ENCODE assay signal across 29 cellular contexts in the genomic region with DNA sequence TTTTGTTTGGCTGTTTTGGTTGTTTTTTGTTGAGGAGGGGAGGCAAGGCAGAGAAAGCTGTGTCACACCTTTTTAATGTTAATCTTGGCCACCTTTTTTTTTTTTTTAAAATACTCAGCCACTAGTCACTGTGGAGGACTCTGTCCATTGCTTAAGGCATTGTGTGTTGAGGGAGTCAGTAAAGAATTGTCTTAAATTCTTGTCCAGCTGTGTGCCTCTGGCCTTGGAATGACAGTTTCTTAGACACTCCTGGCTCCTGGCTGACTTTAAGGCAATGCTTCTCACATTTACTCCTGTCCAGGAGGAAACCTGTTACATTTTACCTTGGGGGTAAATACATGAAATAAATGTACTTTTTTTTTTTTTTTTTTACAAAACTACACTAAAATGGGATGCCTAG. TPM values are rescaled to one million over a fixed set of nuclear protein-coding genes. Genes with fewer than 3 reads are reported as not detected.
"Had no signal": no experiment of that assay in that cellular context is flagged by ENCODE, and none has a peak within 500 bp of the region (broad histone marks: within the 10 kb centered on the region; RNA-seq: fewer than 3 reads in every experiment).

No MANE protein-coding gene starts in this region.

- H2AFZ ChIP-seq: hepatocyte, parathyroid adenoma had no signal

- H3K27ac Mint-ChIP-seq: memory B cell; naive B cell; natural killer cell treated with Interleukin-12 subunit alpha and Interleukin-12 subunit beta and Interleukin-15 and Interleukin-18, amount 100 ng/mL, for 72 hours; progenitor cell of endocrine pancreas; stimulated activated memory B cell treated with anti-CD40 and anti-IgM and Interleukin-4, amounts not matched to agents 10 μg/mL and 1 μg/mL and 100 μg/mL, for 72 hours; stimulated activated naive CD8-positive, alpha-beta T cell treated with anti-CD3 and anti-CD28 coated beads, Interleukin-15, Interleukin-2, amounts not matched to agents 100 ng/mL and 50 ng/mL, for 24 hours had no signal

- DNase-seq: dermis blood vessel endothelial cell; effector memory CD4-positive, alpha-beta T cell; heart left ventricle; kidney; mucosa of descending colon; naive B cell; right lobe of liver; stimulated activated CD4-positive, alpha-beta T cell treated with anti-CD3 and anti-CD28 coated beads, Interleukin-2, amount 100 ng/mL, for 24 hours; stimulated activated CD4-positive, alpha-beta T cell treated with anti-CD3 and anti-CD28 coated beads, Interleukin-4, amount 100 ng/mL, for 4 hours had no signal

- H3K9me3 ChIP-seq: esophagus muscularis mucosa, gastroesophageal sphincter, mucosa of descending colon, right lobe of liver, thoracic aorta, tibial nerve, vagina had no signal

- H3K4me3 ChIP-seq: coronary artery, esophagus muscularis mucosa, gastroesophageal sphincter, heart left ventricle, hepatocyte, lung, mucosa of descending colon, right lobe of liver, thoracic aorta, tibial nerve, vagina had no signal

- H3K27me3 Mint-ChIP-seq: memory B cell; naive B cell; progenitor cell of endocrine pancreas; stimulated activated memory B cell treated with anti-CD40 and anti-IgM and Interleukin-4, amounts not matched to agents 10 μg/mL and 1 μg/mL and 100 μg/mL, for 72 hours; stimulated activated naive CD8-positive, alpha-beta T cell treated with anti-CD3 and anti-CD28 coated beads, Interleukin-15, Interleukin-2, amounts not matched to agents 100 ng/mL and 50 ng/mL, for 24 hours had no signal

- H3K27ac ChIP-seq: coronary artery, esophagus muscularis mucosa, foreskin keratinocyte, gastroesophageal sphincter, heart left ventricle, hepatocyte, parathyroid adenoma, right lobe of liver, thoracic aorta, tibial nerve, vagina had no signal

- ATAC-seq: gastroesophageal sphincter; heart left ventricle; left lobe of liver; mucosa of descending colon; natural killer cell treated with Interleukin-12 subunit alpha and Interleukin-12 subunit beta and Interleukin-15 and Interleukin-18, amount 100 ng/mL, for 72 hours; right lobe of liver; stimulated activated memory B cell treated with anti-CD40 and anti-IgM and Interleukin-4, amounts not matched to agents 10 μg/mL and 1 μg/mL and 100 μg/mL, for 72 hours had no signal

- H3K4me1 ChIP-seq: foreskin keratinocyte, gastroesophageal sphincter, parathyroid adenoma, right lobe of liver, vagina had no signal

- H3K4me2 ChIP-seq: hepatocyte had no signal

- H3K4me1 Mint-ChIP-seq: memory B cell; neural crest cell; stimulated activated memory B cell treated with anti-CD40 and anti-IgM and Interleukin-4, amounts not matched to agents 10 μg/mL and 1 μg/mL and 100 μg/mL, for 72 hours had no signal

- H3K79me2 ChIP-seq: hepatocyte, parathyroid adenoma had no signal

- H3K4me3 Mint-ChIP-seq: memory B cell; naive B cell; natural killer cell treated with Interleukin-12 subunit alpha and Interleukin-12 subunit beta and Interleukin-15 and Interleukin-18, amount 100 ng/mL, for 72 hours; neural crest cell; stimulated activated memory B cell treated with anti-CD40 and anti-IgM and Interleukin-4, amounts not matched to agents 10 μg/mL and 1 μg/mL and 100 μg/mL, for 72 hours; stimulated activated naive CD8-positive, alpha-beta T cell treated with anti-CD3 and anti-CD28 coated beads, Interleukin-15, Interleukin-2, amounts not matched to agents 100 ng/mL and 50 ng/mL, for 24 hours had no signal

- H3K36me3 Mint-ChIP-seq: memory B cell; naive B cell; natural killer cell treated with Interleukin-12 subunit alpha and Interleukin-12 subunit beta and Interleukin-15 and Interleukin-18, amount 100 ng/mL, for 72 hours had no signal

- H3K9me3 Mint-ChIP-seq: memory B cell; natural killer cell treated with Interleukin-12 subunit alpha and Interleukin-12 subunit beta and Interleukin-15 and Interleukin-18, amount 100 ng/mL, for 72 hours; stimulated activated memory B cell treated with anti-CD40 and anti-IgM and Interleukin-4, amounts not matched to agents 10 μg/mL and 1 μg/mL and 100 μg/mL, for 72 hours; stimulated activated naive CD8-positive, alpha-beta T cell treated with anti-CD3 and anti-CD28 coated beads, Interleukin-15, Interleukin-2, amounts not matched to agents 100 ng/mL and 50 ng/mL, for 24 hours had no signal

- H3K27me3 ChIP-seq: esophagus muscularis mucosa, foreskin keratinocyte, gastroesophageal sphincter, heart left ventricle, hepatocyte, right lobe of liver, tibial nerve, vagina had no signal

- H3K9ac ChIP-seq: parathyroid adenoma had no signal

- H3K36me3 ChIP-seq: esophagus muscularis mucosa, gastroesophageal sphincter, heart left ventricle, right lobe of liver, thoracic aorta, tibial nerve, vagina had no signal

RNA-seq across cellular contexts. Expression of a gene that starts 18.1 kb away (rescaled TPM):
- total RNA-seq: esophagus muscularis mucosa, fibroblast of lung, gastroesophageal sphincter, hepatocyte, left lobe of liver, liver, mucosa of descending colon, neural crest cell, thoracic aorta, tibial nerve, ureter, vagina had no signal
- polyA plus RNA-seq: fibroblast of lung, heart left ventricle, hepatocyte, liver had no signal
